Comparison of ENCODE assay signal across 1 cellular context in genomic region chr16:20001856-20002707, GRCh38.
A peak's percentile ranks its signal among the peaks of the same experiment; 100 is the strongest.
TF ChIP-seq lines count a peak whose summit lies in the region.

No MANE protein-coding gene starts in this region.

TF ChIP-seq in HepG2, 621 proteins besides CTCF, POLR2A, EP300 and RAD21 (continued from another document and continues in another):
- no peak for TF ChIP-seq IRF1 (CRISPR knock-in tag; IDR thresholded peaks at IDR 0.05; ENCODE audit: low read depth)
- no peak for TF ChIP-seq ZNF30 (CRISPR knock-in tag; IDR thresholded peaks at IDR 0.05)
- no peak for TF ChIP-seq NFYC (CRISPR knock-in tag; IDR thresholded peaks at IDR 0.05)
- TF ChIP-seq ZNF546 (CRISPR knock-in tag; conservative IDR thresholded peaks at IDR 0.05), result peak; percentile 58
- TF ChIP-seq MXI1 (IDR thresholded peaks at IDR 0.05; ENCODE audit: borderline replicate concordance, low read depth, low read length), result no peak
- TF ChIP-seq ZNF276 (CRISPR knock-in tag; IDR thresholded peaks at IDR 0.05; ENCODE audit: low read depth), result 0 out of 2 replicates have a peak, but pooled peaks have one; percentile 49
- no peak for TF ChIP-seq SRY (CRISPR knock-in tag; IDR thresholded peaks at IDR 0.05)
- no peak for TF ChIP-seq E2F2 (CRISPR knock-in tag; IDR thresholded peaks at IDR 0.05; ENCODE audit: borderline replicate concordance)
- TF ChIP-seq ZSCAN5A (CRISPR knock-in tag; IDR thresholded peaks at IDR 0.05; ENCODE audit: borderline replicate concordance), result no peak
- TF ChIP-seq ZNF570 (CRISPR knock-in tag; IDR thresholded peaks at IDR 0.05; ENCODE audit: borderline replicate concordance), result no peak
- no peak for TF ChIP-seq SIN3B (IDR thresholded peaks at IDR 0.05; ENCODE audit: low read length)
- TF ChIP-seq ZBTB20 (CRISPR knock-in tag; IDR thresholded peaks at IDR 0.05; ENCODE audit: borderline replicate concordance, low read depth), result peak; percentile 56; the same call in 1 of the 2 replicates
- TF ChIP-seq CENPBD1 (CRISPR knock-in tag; IDR thresholded peaks at IDR 0.05; ENCODE audit: borderline replicate concordance, low read depth), result no peak
- TF ChIP-seq ZXDC (CRISPR knock-in tag; IDR thresholded peaks at IDR 0.05), result no peak
- TF ChIP-seq ATAD3A (CRISPR knock-in tag; IDR thresholded peaks at IDR 0.05), result no peak
- no peak for TF ChIP-seq ZNF629 (CRISPR knock-in tag; conservative IDR thresholded peaks at IDR 0.05)
- TF ChIP-seq ZNF713 (CRISPR knock-in tag; IDR thresholded peaks at IDR 0.05), result peak; percentile 24; the same call in 1 of the 2 replicates
- TF ChIP-seq THAP7 (CRISPR knock-in tag; IDR thresholded peaks at IDR 0.05), result no peak
- TF ChIP-seq YY1 (IDR thresholded peaks at IDR 0.05; ENCODE audit: insufficient read depth, insufficient replicate concordance, low read depth, low read length), result no peak
- TF ChIP-seq FOXP1 (IDR thresholded peaks at IDR 0.05), result no peak
- no peak for TF ChIP-seq FOXP1 (CRISPR knock-in tag; IDR thresholded peaks at IDR 0.05)
- TF ChIP-seq ZNF800 (CRISPR knock-in tag; IDR thresholded peaks at IDR 0.05), result no peak
- TF ChIP-seq ZNF264 (CRISPR knock-in tag; IDR thresholded peaks at IDR 0.05), result peak; percentile 71; the same call in 1 of the 2 replicates
- TF ChIP-seq SMC3 (IDR thresholded peaks at IDR 0.05; ENCODE audit: low read length), result no peak
- no peak for TF ChIP-seq RFX1 (IDR thresholded peaks at IDR 0.05)
- no peak; the same call in 1 of the 2 replicates for TF ChIP-seq ZNF230 (CRISPR knock-in tag; IDR thresholded peaks at IDR 0.05)
- no peak for TF ChIP-seq ZFP62 (CRISPR knock-in tag; IDR thresholded peaks at IDR 0.05)
- TF ChIP-seq ZKSCAN1 (IDR thresholded peaks at IDR 0.05; ENCODE audit: low read length), result no peak
- no peak for TF ChIP-seq ETS1 (CRISPR knock-in tag; IDR thresholded peaks at IDR 0.05)
- TF ChIP-seq TEAD3 (CRISPR knock-in tag; optimal IDR thresholded peaks at IDR 0.05; ENCODE audit: borderline replicate concordance), result no peak
- TF ChIP-seq KLF15 (CRISPR knock-in tag; IDR thresholded peaks at IDR 0.05; ENCODE audit: borderline replicate concordance), result no peak
- no peak for TF ChIP-seq EED (CRISPR knock-in tag; IDR thresholded peaks at IDR 0.05)
- no peak for TF ChIP-seq ZNF674 (CRISPR knock-in tag; IDR thresholded peaks at IDR 0.05; ENCODE audit: low read depth)
- TF ChIP-seq RNF219 (CRISPR knock-in tag; IDR thresholded peaks at IDR 0.05), result no peak
- no peak for TF ChIP-seq EEA1 (CRISPR knock-in tag; IDR thresholded peaks at IDR 0.05; ENCODE audit: borderline replicate concordance)
- no peak for TF ChIP-seq CERS6 (CRISPR knock-in tag; IDR thresholded peaks at IDR 0.05)
- TF ChIP-seq ZBTB21 (CRISPR knock-in tag; IDR thresholded peaks at IDR 0.05), result no peak
- TF ChIP-seq ZNF253 (CRISPR knock-in tag; IDR thresholded peaks at IDR 0.05; ENCODE audit: borderline replicate concordance), result no peak
- TF ChIP-seq ZC3H13 (CRISPR knock-in tag; IDR thresholded peaks at IDR 0.05), result no peak
- peak; percentile 59; the same call in 1 of the 2 replicates for TF ChIP-seq ZNF605 (CRISPR knock-in tag; IDR thresholded peaks at IDR 0.05)
- TF ChIP-seq IRF2 (CRISPR knock-in tag; IDR thresholded peaks at IDR 0.05), result peak; percentile 41; the same call in 1 of the 2 replicates
- TF ChIP-seq PLSCR1 (CRISPR knock-in tag; IDR thresholded peaks at IDR 0.05; ENCODE audit: borderline replicate concordance), result no peak
- TF ChIP-seq ZNF552 (CRISPR knock-in tag; IDR thresholded peaks at IDR 0.05; ENCODE audit: borderline replicate concordance), result no peak
- TF ChIP-seq ZNF121 (CRISPR knock-in tag; IDR thresholded peaks at IDR 0.05), result no peak
- peak; percentile 78; the same call in 1 of the 2 replicates for TF ChIP-seq ZNF709 (CRISPR knock-in tag; IDR thresholded peaks at IDR 0.05)
- TF ChIP-seq GZF1 (CRISPR knock-in tag; IDR thresholded peaks at IDR 0.05), result peak; percentile 22; the same call in 1 of the 2 replicates
- no peak for TF ChIP-seq ZEB1 (IDR thresholded peaks at IDR 0.05; ENCODE audit: insufficient replicate concordance, low read depth)
